Comparison of ENCODE assay signal across 8 cellular contexts in the genomic region with DNA sequence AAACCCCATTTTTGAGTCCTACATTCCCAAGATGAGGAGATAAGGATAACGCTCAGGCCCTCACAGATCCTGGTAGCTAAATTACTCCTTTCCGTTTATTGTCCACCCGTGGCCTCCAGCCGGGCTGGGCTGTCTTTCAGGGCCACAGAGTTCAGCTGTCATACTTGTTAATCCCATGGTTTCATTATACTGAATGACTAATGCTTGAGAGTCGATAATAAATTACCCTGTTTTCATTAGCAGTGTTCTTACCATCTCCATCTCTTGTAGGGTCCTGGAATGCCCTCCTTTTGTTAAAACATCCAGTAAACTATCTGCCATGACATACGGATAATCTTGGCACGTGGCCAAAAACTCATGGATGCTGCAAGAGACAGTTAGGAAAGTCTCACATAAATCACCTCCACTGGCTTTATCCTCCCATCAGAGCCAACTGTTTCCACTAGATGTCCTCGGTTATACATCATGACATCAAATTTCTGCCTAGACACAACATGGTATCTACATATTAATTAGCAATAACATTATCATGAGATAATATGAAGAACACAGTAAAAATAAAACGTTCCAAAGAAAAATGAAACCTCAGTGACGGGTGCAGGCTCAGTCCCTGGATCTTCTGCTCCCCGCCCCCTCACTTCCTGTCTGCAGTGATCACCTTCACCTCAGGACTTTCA. TPM values are rescaled to one million over a fixed set of nuclear protein-coding genes. Genes with fewer than 3 reads are reported as not detected.
A peak's percentile ranks its signal among the peaks of the same experiment; 100 is the strongest.
DNase-seq lines count a peak whose midpoint lies in the region; ATAC-seq, FAIRE-seq and TF ChIP-seq lines count a peak whose summit lies in the region.

No MANE protein-coding gene starts in this region.

- peaks cover 9% of the 10 kb centered on the region for H3K4me1 Mint-ChIP-seq in nephron

- H3K27me3 ChIP-seq in bronchial epithelial cell (ENCODE audit: control insufficient read depth, insufficient read depth, low read length) = no peaks in the 10 kb centered on the region

- no peak for TF ChIP-seq CTCF in bronchial epithelial cell (IDR thresholded peaks at IDR 0.05; ENCODE audit: insufficient read depth, low read length, severe bottlenecking)
- peak in 1 of 3 experiments; percentile 18 for TF ChIP-seq CTCF in nephron (IDR thresholded peaks at IDR 0.05; ENCODE audit: unreplicated experiment in 3 of 3)

- no peaks in the 10 kb centered on the region for H3K27me3 Mint-ChIP-seq in nephron (ENCODE audit: low read depth)

- peaks cover 74% of the 10 kb centered on the region for H3K36me3 Mint-ChIP-seq in nephron (ENCODE audit: low read depth)

- FAIRE-seq in bronchial epithelial cell (lab: Jason Lieb, UNC) = no peak

- no peak overlapping the region for H3K4me3 Mint-ChIP-seq in nephron

- H3K4me3 ChIP-seq in bronchial epithelial cell (ENCODE audit: low read depth, low read length) = no peak overlapping the region

- peak; percentile 59 for DNase-seq in DMS53 (lab: John Stamatoyannopoulos, UW)
- DNase-seq in DMS53 treated with DMSO at 0.1 percent for 48 hours (lab: John Stamatoyannopoulos, UW; ENCODE audit: unreplicated experiment) = no peak
- peak; percentile 62 for DNase-seq in NCI-H2227 treated with DMSO at 0.1 percent for 48 hours (lab: John Stamatoyannopoulos, UW)
- DNase-seq in bronchial epithelial cell (ENCODE audit: low read depth) = peak; percentile 27
- no peak for DNase-seq in COLO668 (lab: John Stamatoyannopoulos, UW; ENCODE audit: unreplicated experiment)
- DNase-seq in SKM-1 treated with dmso at 0.1 percent for 144 hours (lab: John Stamatoyannopoulos, UW; ENCODE audit: unreplicated experiment) = no peak

- peaks cover 17% of the 10 kb centered on the region for H3K36me3 ChIP-seq in bronchial epithelial cell (ENCODE audit: control insufficient read depth, insufficient read depth, low read length)

- peak overlapping the region in 2 of 3 experiments; percentile 56 to 57 for H3K27ac Mint-ChIP-seq in nephron

- ATAC-seq in GM19351 (IDR thresholded peaks at IDR 0.05; ENCODE audit: unreplicated experiment) = no peak

- no peaks in the 10 kb centered on the region for H3K9me3 Mint-ChIP-seq in nephron

RNA-seq across cellular contexts. Expression of gene BRD7, which starts 45.3 kb away (rescaled TPM):
- 33.2 and 64.4 TPM in 2 replicates for total RNA-seq in bronchial epithelial cell

RNA-seq across cellular contexts. Expression of gene ADCY7, which starts 57.1 kb away (rescaled TPM):
- total RNA-seq in bronchial epithelial cell = 29.2 and 61.7 TPM in 2 replicates

Comparison
In these comparisons a context has a peak if more than half of its experiments do, and no peak if none do; other contexts are left out.
1. DNase-seq: peak in DMS53 (single experiment), NCI-H2227 treated with DMSO at 0.1 percent for 48 hours (single experiment) and bronchial epithelial cell (single experiment); none in DMS53 treated with DMSO at 0.1 percent for 48 hours (single experiment), COLO668 (single experiment) and SKM-1 treated with dmso at 0.1 percent for 144 hours (single experiment).